ENCODE assay signal across 8 cellular contexts in the genomic region with DNA sequence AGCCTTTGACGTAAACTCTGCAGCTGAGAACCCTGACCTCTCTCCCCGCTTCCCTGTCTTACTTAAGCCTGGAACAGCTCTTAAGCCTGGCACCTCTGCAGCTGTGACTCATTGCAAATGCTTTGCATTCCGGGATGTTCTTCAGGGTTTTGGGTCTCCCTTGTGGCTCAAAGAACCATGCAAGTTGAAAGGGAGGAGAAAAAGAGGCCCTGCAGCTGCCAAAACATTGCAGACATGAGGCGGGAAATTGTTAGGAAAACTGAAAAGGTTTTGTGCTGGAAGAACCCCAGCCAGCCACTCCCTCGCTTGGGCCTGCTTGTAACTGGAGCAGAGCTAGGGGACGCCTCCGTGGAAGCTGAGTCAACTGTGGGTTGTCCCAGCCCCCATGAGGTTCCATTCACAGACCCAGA.
DNase-seq lines count a peak whose midpoint lies in the region; ATAC-seq and TF ChIP-seq lines count a peak whose summit lies in the region.

No MANE protein-coding gene starts in this region.

- peaks cover 11% of the 10 kb centered on the region for H3K4me1 Mint-ChIP-seq in stimulated activated effector memory CD8-positive, alpha-beta T cell treated with anti-CD3 and anti-CD28 coated beads, Interleukin-12 subunit alpha, Interleukin-12 subunit beta, amount 100 ng/mL, for 72 hours

- H3K9me3 ChIP-seq in MG63 (no peaks in the 10 kb centered on the region), upper lobe of left lung (no peaks in the 10 kb centered on the region)

- H3K27ac ChIP-seq in upper lobe of left lung, result peak overlapping the region; percentile 13 to 56 (median 19)

- H3K36me3 Mint-ChIP-seq in stimulated activated effector memory CD8-positive, alpha-beta T cell treated with anti-CD3 and anti-CD28 coated beads, Interleukin-12 subunit alpha, Interleukin-12 subunit beta, amount 100 ng/mL, for 72 hours, result no peaks in the 10 kb centered on the region

- TF ChIP-seq EP300 in upper lobe of left lung (IDR thresholded peaks at IDR 0.05), result no peak

- TF ChIP-seq CTCF in lower leg skin (IDR thresholded peaks at IDR 0.05), result no peak
- no peak for TF ChIP-seq CTCF in upper lobe of left lung (IDR thresholded peaks at IDR 0.05)

- DNase-seq in MG63, result peak; percentile 90
- DNase-seq in ecto neural progenitor cell (ENCODE audit: low spot score), result peak; percentile 50
- peak; percentile 80 to 94 for DNase-seq in lower leg skin (ENCODE audit: low spot score in 2 of 2)
- peak in 1 of 2 donors; percentile 28 for DNase-seq in upper lobe of left lung
- DNase-seq in NCI-H146 treated with DMSO at 0.1 percent for 48 hours (lab: John Stamatoyannopoulos, UW; ENCODE audit: unreplicated experiment), result no peak
- no peak for DNase-seq in stimulated activated effector memory CD8-positive, alpha-beta T cell treated with anti-CD3 and anti-CD28 coated beads, Interleukin-12 subunit alpha, Interleukin-12 subunit beta, amount 100 ng/mL, for 72 hours (ENCODE audit: low spot score in 2 of 2)
- no peak for DNase-seq in activated CD4-positive, alpha-beta T cell treated with anti-CD3 and anti-CD28 coated beads for 4 hours

- peak; percentile 81 to 95 for ATAC-seq in upper lobe of left lung (ENCODE audit: low FRiP score in 2 of 2)
- no peak for ATAC-seq in GM18858 (IDR thresholded peaks at IDR 0.05; ENCODE audit: unreplicated experiment)
- ATAC-seq in stimulated activated effector memory CD8-positive, alpha-beta T cell treated with anti-CD3 and anti-CD28 coated beads, Interleukin-12 subunit alpha, Interleukin-12 subunit beta, amount 100 ng/mL, for 72 hours, result no peak

- no peak overlapping the region for H3K4me3 Mint-ChIP-seq in stimulated activated effector memory CD8-positive, alpha-beta T cell treated with anti-CD3 and anti-CD28 coated beads, Interleukin-12 subunit alpha, Interleukin-12 subunit beta, amount 100 ng/mL, for 72 hours

- H3K4me3 ChIP-seq in MG63, result no peak overlapping the region
- no peak overlapping the region for H3K4me3 ChIP-seq in lower leg skin (ENCODE audit: low read depth, poor library complexity, severe bottlenecking)
- no peak overlapping the region for H3K4me3 ChIP-seq in upper lobe of left lung

- H3K36me3 ChIP-seq in MG63, result no peaks in the 10 kb centered on the region
- no peaks in the 10 kb centered on the region for H3K36me3 ChIP-seq in upper lobe of left lung

- no peak overlapping the region for H3K27ac Mint-ChIP-seq in stimulated activated effector memory CD8-positive, alpha-beta T cell treated with anti-CD3 and anti-CD28 coated beads, Interleukin-12 subunit alpha, Interleukin-12 subunit beta, amount 100 ng/mL, for 72 hours

- H3K9me3 Mint-ChIP-seq in stimulated activated effector memory CD8-positive, alpha-beta T cell treated with anti-CD3 and anti-CD28 coated beads, Interleukin-12 subunit alpha, Interleukin-12 subunit beta, amount 100 ng/mL, for 72 hours, result no peaks in the 10 kb centered on the region

- H3K27me3 ChIP-seq in MG63, result no peaks in the 10 kb centered on the region
- no peaks in the 10 kb centered on the region for H3K27me3 ChIP-seq in upper lobe of left lung

- 22 to 27% methylated on average over 7 of the region's 7 CpGs for WGBS in lower leg skin, 2 donors
- 48 to 69% methylated on average over 7 of the region's 7 CpGs for WGBS in upper lobe of left lung, 2 donors

- intact Hi-C loops in lower leg skin (cut with DNase I; ENCODE audit: low total_unique reads), result no loop called here

- peaks cover 0 to 3% (median 0%) of the 10 kb centered on the region in 4 donors for H3K4me1 ChIP-seq in upper lobe of left lung

- TF ChIP-seq POLR2A in lower leg skin (IDR thresholded peaks at IDR 0.05) (no peak), upper lobe of left lung (IDR thresholded peaks at IDR 0.05) (no peak)

Comparison
In these comparisons a context has a peak if more than half of its experiments do, and no peak if none do; other contexts are left out.
1. DNase-seq: peak in MG63 (single experiment), ecto neural progenitor cell (single experiment) and lower leg skin (2 of 2); none in NCI-H146 treated with DMSO at 0.1 percent for 48 hours (single experiment), stimulated activated effector memory CD8-positive, alpha-beta T cell treated with anti-CD3 and anti-CD28 coated beads, Interleukin-12 subunit alpha, Interleukin-12 subunit beta, amount 100 ng/mL, for 72 hours (0 of 2) and activated CD4-positive, alpha-beta T cell treated with anti-CD3 and anti-CD28 coated beads for 4 hours (0 of 2).
2. ATAC-seq: peak in upper lobe of left lung (2 of 2); none in GM18858 (single experiment) and stimulated activated effector memory CD8-positive, alpha-beta T cell treated with anti-CD3 and anti-CD28 coated beads, Interleukin-12 subunit alpha, Interleukin-12 subunit beta, amount 100 ng/mL, for 72 hours (single experiment).